Comparison of ENCODE assay signal across 26 cellular contexts in the genomic region with DNA sequence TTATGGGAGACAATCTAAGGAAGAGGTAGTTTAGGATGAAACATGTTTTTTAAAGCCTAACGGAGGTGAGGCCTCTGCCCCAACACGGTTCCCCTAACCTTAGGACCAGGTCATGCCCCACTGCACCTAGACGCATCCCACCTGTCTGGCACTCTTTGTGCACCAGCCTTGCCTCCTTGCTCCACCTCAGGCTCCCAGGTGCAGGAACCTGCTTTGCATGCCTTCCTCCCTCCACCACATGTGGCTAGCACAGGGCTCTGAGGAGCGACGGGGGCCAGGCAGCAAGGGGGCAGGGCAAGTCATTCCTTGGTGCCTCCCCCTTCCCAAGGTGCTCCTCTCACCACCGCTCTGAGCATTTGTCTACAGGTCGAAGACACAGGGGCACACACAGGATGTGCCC.
"Had no signal": no experiment of that assay in that cellular context is flagged by ENCODE, and none has a peak within 500 bp of the region (broad histone marks: within the 10 kb centered on the region; RNA-seq: fewer than 3 reads in every experiment).

No MANE protein-coding gene starts in this region.

- H3K4me3 Mint-ChIP-seq: activated CD8-positive, alpha-beta T cell treated with anti-CD3 and anti-CD28 coated beads for 36 hours; activated naive CD8-positive, alpha-beta T cell; activated T-cell treated with anti-CD3 and anti-CD28 coated beads, Interleukin-2, amount 50 U/mL, for 4 hours; activated T-helper 17 cell treated with anti-CD3 and anti-CD28 coated beads, Interleukin-2, amount 50 U/mL, for 72 hours; effector memory CD8-positive, alpha-beta T cell; WTC11 had no signal

- DNase-seq: activated CD4-positive, alpha-beta T cell treated with anti-CD3 and anti-CD28 coated beads for 1 hour; activated CD4-positive, alpha-beta T cell treated with anti-CD3 and anti-CD28 coated beads for 48 hours; activated CD4-positive, alpha-beta T cell treated with anti-CD3 and anti-CD28 coated beads, Interleukin-2, amount 50 U/mL, for 1 hour; activated CD4-positive, alpha-beta T cell treated with anti-CD3 and anti-CD28 coated beads, Interleukin-2, amount 50 U/mL, for 48 hours; activated CD8-positive, alpha-beta memory T cell treated with anti-CD3 and anti-CD28 coated beads for 24 hours; activated CD8-positive, alpha-beta T cell treated with anti-CD3 and anti-CD28 coated beads for 36 hours; activated effector memory CD4-positive, alpha-beta T cell treated with Interleukin-2 at 50 U/mL for 16 hours; activated gamma-delta T cell treated with Interleukin-2 at 50 U/mL for 16 hours; activated naive CD4-positive, alpha-beta T cell treated with anti-CD3 and anti-CD28 coated beads, Interleukin-2, amount 50 U/mL, for 16 hours; activated naive CD4-positive, alpha-beta T cell treated with Interleukin-2 at 50 U/mL for 16 hours; activated T-cell treated with anti-CD3 and anti-CD28 coated beads, Interleukin-2, amount 50 U/mL, for 4 hours; amniotic stem cell; body of pancreas; caudate nucleus; cortex of kidney; dermis blood vessel endothelial cell; effector CD4-positive, alpha-beta T cell; effector memory CD8-positive, alpha-beta T cell; erythroblast; foreskin keratinocyte; T-helper 2 cell had no signal

- H3K27me3 Mint-ChIP-seq: activated CD8-positive, alpha-beta T cell treated with anti-CD3 and anti-CD28 coated beads for 36 hours; activated naive CD8-positive, alpha-beta T cell; activated T-helper 17 cell treated with anti-CD3 and anti-CD28 coated beads, Interleukin-2, amount 50 U/mL, for 72 hours; effector memory CD8-positive, alpha-beta T cell had no signal

- ATAC-seq: activated CD8-positive, alpha-beta T cell treated with anti-CD3 and anti-CD28 coated beads for 36 hours; activated T-helper 17 cell treated with anti-CD3 and anti-CD28 coated beads, Interleukin-2, amount 50 U/mL, for 72 hours; body of pancreas; effector memory CD8-positive, alpha-beta T cell; foreskin keratinocyte; gastroesophageal sphincter; WTC11 had no signal

- H3K27ac ChIP-seq: body of pancreas, esophagus muscularis mucosa, foreskin keratinocyte, gastroesophageal sphincter had no signal

- H3K9me3 ChIP-seq: body of pancreas, esophagus muscularis mucosa, gastroesophageal sphincter had no signal

- H3K36me3 ChIP-seq: esophagus muscularis mucosa, gastroesophageal sphincter had no signal

- H3K4me1 ChIP-seq: foreskin keratinocyte had no signal

- H3K4me3 ChIP-seq: body of pancreas, esophagus muscularis mucosa, gastroesophageal sphincter had no signal

- H3K27ac Mint-ChIP-seq: activated CD8-positive, alpha-beta T cell treated with anti-CD3 and anti-CD28 coated beads for 36 hours; activated naive CD8-positive, alpha-beta T cell; activated T-helper 17 cell treated with anti-CD3 and anti-CD28 coated beads, Interleukin-2, amount 50 U/mL, for 72 hours; effector memory CD8-positive, alpha-beta T cell; WTC11 had no signal

- H3K27me3 ChIP-seq: esophagus muscularis mucosa, gastroesophageal sphincter had no signal

- H3K9me3 Mint-ChIP-seq: activated CD8-positive, alpha-beta T cell treated with anti-CD3 and anti-CD28 coated beads for 36 hours; activated T-cell treated with anti-CD3 and anti-CD28 coated beads, Interleukin-2, amount 50 U/mL, for 4 hours; activated T-helper 17 cell treated with anti-CD3 and anti-CD28 coated beads, Interleukin-2, amount 50 U/mL, for 72 hours; WTC11 had no signal

- H3K4me1 Mint-ChIP-seq: activated T-helper 17 cell treated with anti-CD3 and anti-CD28 coated beads, Interleukin-2, amount 50 U/mL, for 72 hours had no signal

- H3K36me3 Mint-ChIP-seq: activated naive CD8-positive, alpha-beta T cell; WTC11 had no signal
